In the genomic region with DNA sequence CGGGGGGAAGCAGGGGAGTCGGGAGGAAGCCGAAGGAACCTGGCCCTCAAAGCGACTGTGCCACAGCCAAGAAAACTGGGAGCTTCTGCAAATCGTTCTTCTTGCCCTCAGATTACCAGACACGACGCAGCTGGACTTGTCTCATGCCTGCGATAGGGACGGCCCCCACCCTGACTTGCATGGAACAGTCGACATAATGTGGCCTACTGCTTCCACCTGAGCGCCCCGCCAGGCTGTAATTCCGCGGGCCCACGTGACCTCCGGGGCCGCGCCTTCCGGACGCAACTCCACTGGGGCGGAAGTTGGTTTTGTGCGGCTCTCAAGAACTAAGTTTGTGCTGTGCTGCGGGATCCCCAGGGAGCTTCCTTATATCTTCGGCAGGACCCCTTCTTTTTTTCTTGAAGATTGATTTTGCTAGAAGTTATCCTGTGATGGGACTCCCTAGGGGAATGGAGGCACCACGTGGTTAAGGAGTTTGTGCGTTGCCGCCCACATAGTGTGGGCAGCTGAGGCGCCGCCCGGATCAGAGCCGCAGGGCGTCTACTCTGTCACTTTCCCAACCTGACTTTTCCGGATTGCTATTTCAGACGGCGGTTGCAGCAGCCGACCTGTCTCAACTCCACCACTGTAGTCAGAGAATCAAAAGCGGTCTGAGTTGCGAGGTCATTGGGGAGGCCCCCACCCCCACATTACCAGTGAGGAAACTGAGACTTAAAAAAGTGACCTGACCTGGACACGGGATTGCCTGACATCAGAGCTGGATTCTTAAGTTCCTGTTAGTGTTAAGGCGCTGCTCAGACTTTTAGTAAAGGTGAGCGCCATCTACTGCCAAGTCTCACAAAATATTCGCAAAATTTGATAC, we compare ENCODE assay signal across 8 cellular contexts. TPM values are rescaled to one million over a fixed set of nuclear protein-coding genes. Genes with fewer than 3 reads are reported as not detected.
DNase-seq lines count a peak whose midpoint lies in the region; ATAC-seq and TF ChIP-seq lines count a peak whose summit lies in the region.

No MANE protein-coding gene starts in this region.

- peak; percentile 59 for ATAC-seq in GM19372 (IDR thresholded peaks at IDR 0.05; ENCODE audit: low read depth, unreplicated experiment)
- ATAC-seq in HG03521 (IDR thresholded peaks at IDR 0.05; ENCODE audit: unreplicated experiment), result peak; percentile 63
- peak; percentile 83 for ATAC-seq in left lobe of liver

- peak overlapping the region; percentile 100 for H3K27ac Mint-ChIP-seq in dendritic cell treated with granulocyte-macrophage colony-stimulating factor and Interleukin-4, amounts not matched to agents 40 ng/mL and 50 ng/mL, for 4 days

- H3K36me3 Mint-ChIP-seq in dendritic cell treated with granulocyte-macrophage colony-stimulating factor and Interleukin-4, amounts not matched to agents 40 ng/mL and 50 ng/mL, for 4 days (ENCODE audit: low read depth), result peaks cover 49% of the 10 kb centered on the region

- no peaks in the 10 kb centered on the region for H3K9me3 Mint-ChIP-seq in dendritic cell treated with granulocyte-macrophage colony-stimulating factor and Interleukin-4, amounts not matched to agents 40 ng/mL and 50 ng/mL, for 4 days

- intact Hi-C loops in dendritic cell treated with granulocyte-macrophage colony-stimulating factor and Interleukin-4, amounts not matched to agents 40 ng/mL and 50 ng/mL, for 4 days (cut with micrococcal nuclease), result loop anchor here (1.0 to 5.0 kb wide), 6 partner anchors 59 to 824 kb away; partner anchors contain the start of genes CEP57L1, PPIL6 and SMPD2

- H3K4me1 Mint-ChIP-seq in dendritic cell treated with granulocyte-macrophage colony-stimulating factor and Interleukin-4, amounts not matched to agents 40 ng/mL and 50 ng/mL, for 4 days (ENCODE audit: low read depth), result peaks cover 44% of the 10 kb centered on the region

- DNase-seq in NCI-H526 treated with DMSO at 0.1 percent for 48 hours (lab: John Stamatoyannopoulos, UW) (peak; percentile 95), left lobe of liver (ENCODE audit: low spot score) (peak; percentile 96)
- DNase-seq in activated CD4-positive, alpha-beta T cell treated with anti-CD3 and anti-CD28 coated beads, Interleukin-2, amount 50 U/mL, for 1 hour, result peak; percentile 88
- DNase-seq in stimulated activated CD4-positive, alpha-beta T cell treated with anti-CD3 and anti-CD28 coated beads, Interleukin-2, amount 100 ng/mL, for 4 hours (ENCODE audit: low read depth), result peak; percentile 85

- H3K4me3 Mint-ChIP-seq in dendritic cell treated with granulocyte-macrophage colony-stimulating factor and Interleukin-4, amounts not matched to agents 40 ng/mL and 50 ng/mL, for 4 days, result peak overlapping the region; percentile 94

- H3K27ac ChIP-seq in C4-2B, result peak overlapping the region; percentile 99

- H3K27me3 Mint-ChIP-seq in dendritic cell treated with granulocyte-macrophage colony-stimulating factor and Interleukin-4, amounts not matched to agents 40 ng/mL and 50 ng/mL, for 4 days, result no peaks in the 10 kb centered on the region

- peak; percentile 79 for TF ChIP-seq CTCF in C4-2B (conservative IDR thresholded peaks at IDR 0.05)

RNA-seq across cellular contexts. Expression of gene CD164, which starts 0.5 kb away (rescaled TPM):
- 130 TPM for total RNA-seq in left lobe of liver

RNA-seq across cellular contexts. Expression of gene PPIL6, which starts 57.6 kb away (rescaled TPM):
- total RNA-seq in left lobe of liver, result 0.30 TPM

RNA-seq across cellular contexts. Expression of gene SMPD2, which starts 57.7 kb away (rescaled TPM):
- total RNA-seq in left lobe of liver, result 4.7 TPM

Comparison
In these comparisons a context has a peak if more than half of its experiments do, and no peak if none do; other contexts are left out.
1. Peak in every context shown above with its lines: DNase-seq, ATAC-seq and H3K27ac ChIP-seq.